In genomic region chr16:9657659-9658058, GRCh38 we compare ENCODE assay signal across 26 cellular contexts.
"Had no signal": no experiment of that assay in that cellular context is flagged by ENCODE, and none has a peak within 500 bp of the region (broad histone marks: within the 10 kb centered on the region; RNA-seq: fewer than 3 reads in every experiment).

No MANE protein-coding gene starts in this region.

- H3K36me3 ChIP-seq: left lung, lower lobe of right lung, ovary, right atrium auricular region, right lobe of liver, stomach, thyroid gland, transverse colon, upper lobe of left lung, vagina had no signal

- H3K27ac ChIP-seq: left lung, lower lobe of right lung, ovary, right atrium auricular region, right lobe of liver, stomach, testis, thyroid gland, transverse colon, upper lobe of left lung, vagina had no signal

- H3K4me3 ChIP-seq: left lung, lower lobe of right lung, ovary, right atrium auricular region, right lobe of liver, stomach, testis, thyroid gland, transverse colon, upper lobe of left lung, vagina had no signal

- H3K36me3 Mint-ChIP-seq: mesothelial cell of epicardium; naive B cell; natural killer cell; stimulated activated naive B cell treated with anti-CD40 and anti-IgM and Interleukin-4, amounts not matched to agents 10 μg/mL and 1 μg/mL and 100 μg/mL, for 72 hours had no signal

- H3K9me3 ChIP-seq: left lung, lower lobe of right lung, ovary, right atrium auricular region, right lobe of liver, stomach, testis, thyroid gland, transverse colon, upper lobe of left lung, vagina had no signal

- H3K4me1 ChIP-seq: left lung, lower lobe of right lung, right atrium auricular region, right lobe of liver, stomach, testis, transverse colon, upper lobe of left lung, vagina had no signal

- H3K4me3 Mint-ChIP-seq: mesothelial cell of epicardium; naive B cell; natural killer cell; stimulated activated naive B cell treated with anti-CD40 and anti-IgM and Interleukin-4, amounts not matched to agents 10 μg/mL and 1 μg/mL and 100 μg/mL, for 72 hours had no signal

- FAIRE-seq: keratinocyte had no signal

- H3K27me3 ChIP-seq: left lung, ovary, right atrium auricular region, right lobe of liver, testis, thyroid gland, transverse colon, upper lobe of left lung, vagina had no signal

- H3K9me3 Mint-ChIP-seq: mesothelial cell of epicardium, natural killer cell had no signal

- H3K27ac Mint-ChIP-seq: mesothelial cell of epicardium; naive B cell; natural killer cell; progenitor cell of endocrine pancreas; stimulated activated naive B cell treated with anti-CD40 and anti-IgM and Interleukin-4, amounts not matched to agents 10 μg/mL and 1 μg/mL and 100 μg/mL, for 72 hours had no signal

- DNase-seq: kidney glomerular epithelial cell; left cardiac atrium; left lung; lower lobe of right lung; mammary epithelial cell; mesenchymal stem cell; naive B cell; natural killer cell; ovary; right lobe of liver; stimulated activated CD4-positive, alpha-beta T cell treated with anti-CD3 and anti-CD28 coated beads, Interleukin-12 subunit alpha, Interleukin-12 subunit beta, amount 100 ng/mL, for 4 hours; stimulated activated CD4-positive, alpha-beta T cell treated with anti-CD3 and anti-CD28 coated beads, Interleukin-15, amount 100 ng/mL, for 24 hours; stimulated activated CD4-positive, alpha-beta T cell treated with anti-CD3 and anti-CD28 coated beads, Interleukin-2, amount 100 ng/mL, for 24 hours; stimulated activated CD4-positive, alpha-beta T cell treated with anti-CD3 and anti-CD28 coated beads, Interleukin-4, amount 100 ng/mL, for 1 hour; stimulated activated naive B cell treated with anti-CD40 and anti-IgM and Interleukin-4, amounts not matched to agents 10 μg/mL and 1 μg/mL and 100 μg/mL, for 72 hours; stimulated activated naive CD8-positive, alpha-beta T cell treated with anti-CD3 and anti-CD28 coated beads, Interleukin-15, Interleukin-2, amounts not matched to agents 100 U/mL and 50 U/mL, for 24 hours; stomach; testis; transverse colon; upper lobe of left lung had no signal

- ATAC-seq: left cardiac atrium; left lung; lower lobe of right lung; natural killer cell; right lobe of liver; stimulated activated naive B cell treated with anti-CD40 and anti-IgM and Interleukin-4, amounts not matched to agents 10 μg/mL and 1 μg/mL and 100 μg/mL, for 72 hours; stimulated activated naive CD8-positive, alpha-beta T cell treated with anti-CD3 and anti-CD28 coated beads, Interleukin-15, Interleukin-2, amounts not matched to agents 100 U/mL and 50 U/mL, for 24 hours had no signal

- H3K4me1 Mint-ChIP-seq: naive B cell; natural killer cell; stimulated activated naive B cell treated with anti-CD40 and anti-IgM and Interleukin-4, amounts not matched to agents 10 μg/mL and 1 μg/mL and 100 μg/mL, for 72 hours had no signal
